1 cellular context compared by ENCODE assay signal in the genomic region with DNA sequence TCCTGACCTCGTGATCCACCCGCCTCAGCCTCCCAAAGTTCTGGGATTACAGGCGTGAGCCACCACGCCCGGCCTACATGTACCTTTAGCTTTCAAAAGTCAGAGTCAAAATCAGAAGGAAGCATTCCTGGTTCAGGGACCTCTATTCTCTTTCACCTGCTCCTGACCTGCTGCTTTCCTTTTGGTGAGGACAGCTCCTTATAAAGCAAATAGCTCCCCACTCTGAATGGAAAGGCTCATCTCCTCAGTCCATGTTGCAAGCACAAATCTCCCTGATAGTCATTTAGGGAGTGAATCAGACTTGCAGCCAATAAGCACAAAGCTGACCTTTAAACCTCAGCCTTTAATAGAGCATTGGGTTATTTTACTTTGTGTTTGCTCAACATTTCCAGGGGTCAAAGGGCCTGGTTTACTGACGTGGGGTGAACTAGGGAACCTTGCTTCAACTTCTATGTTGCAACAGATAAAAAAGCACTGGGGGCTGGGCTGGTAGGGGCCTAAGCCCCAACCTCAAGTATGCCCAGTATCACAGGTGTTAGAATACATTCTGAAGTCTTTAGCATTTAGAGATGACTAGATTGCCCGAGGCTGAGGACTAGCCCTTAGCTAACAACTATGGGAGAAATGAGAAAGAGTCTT.
TF ChIP-seq lines count a peak whose summit lies in the region.

No MANE protein-coding gene starts in this region.

TF ChIP-seq in HepG2, 621 proteins besides CTCF, POLR2A, EP300 and RAD21 (continues in another document):
- peak; percentile 95 for TF ChIP-seq ZFP90 (CRISPR knock-in tag; IDR thresholded peaks at IDR 0.05; ENCODE audit: borderline replicate concordance)
- TF ChIP-seq, protein P1, sequence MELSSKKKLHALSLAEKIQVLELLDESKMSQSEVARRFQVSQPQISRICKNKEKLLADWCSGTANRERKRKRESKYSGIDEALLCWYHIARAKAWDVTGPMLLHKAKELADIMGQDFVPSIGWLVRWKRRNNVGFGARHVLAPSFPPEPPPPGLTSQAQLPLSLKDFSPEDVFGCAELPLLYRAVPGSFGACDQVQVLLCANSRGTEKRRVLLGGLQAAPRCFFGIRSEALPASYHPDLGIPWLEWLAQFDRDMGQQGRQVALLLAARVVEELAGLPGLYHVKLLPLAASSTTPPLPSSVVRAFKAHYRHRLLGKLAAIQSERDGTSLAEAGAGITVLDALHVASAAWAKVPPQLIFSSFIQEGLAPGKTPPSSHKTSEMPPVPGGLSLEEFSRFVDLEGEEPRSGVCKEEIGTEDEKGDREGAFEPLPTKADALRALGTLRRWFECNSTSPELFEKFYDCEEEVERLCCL (CRISPR knock-in tag; IDR thresholded peaks at IDR 0.05; ENCODE audit: borderline replicate concordance) = no peak
- TF ChIP-seq, protein P2, sequence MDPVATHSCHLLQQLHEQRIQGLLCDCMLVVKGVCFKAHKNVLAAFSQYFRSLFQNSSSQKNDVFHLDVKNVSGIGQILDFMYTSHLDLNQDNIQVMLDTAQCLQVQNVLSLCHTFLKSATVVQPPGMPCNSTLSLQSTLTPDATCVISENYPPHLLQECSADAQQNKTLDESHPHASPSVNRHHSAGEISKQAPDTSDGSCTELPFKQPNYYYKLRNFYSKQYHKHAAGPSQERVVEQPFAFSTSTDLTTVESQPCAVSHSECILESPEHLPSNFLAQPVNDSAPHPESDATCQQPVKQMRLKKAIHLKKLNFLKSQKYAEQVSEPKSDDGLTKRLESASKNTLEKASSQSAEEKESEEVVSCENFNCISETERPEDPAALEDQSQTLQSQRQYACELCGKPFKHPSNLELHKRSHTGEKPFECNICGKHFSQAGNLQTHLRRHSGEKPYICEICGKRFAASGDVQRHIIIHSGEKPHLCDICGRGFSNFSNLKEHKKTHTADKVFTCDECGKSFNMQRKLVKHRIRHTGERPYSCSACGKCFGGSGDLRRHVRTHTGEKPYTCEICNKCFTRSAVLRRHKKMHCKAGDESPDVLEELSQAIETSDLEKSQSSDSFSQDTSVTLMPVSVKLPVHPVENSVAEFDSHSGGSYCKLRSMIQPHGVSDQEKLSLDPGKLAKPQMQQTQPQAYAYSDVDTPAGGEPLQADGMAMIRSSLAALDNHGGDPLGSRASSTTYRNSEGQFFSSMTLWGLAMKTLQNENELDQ (CRISPR knock-in tag; IDR thresholded peaks at IDR 0.05; ENCODE audit: borderline replicate concordance) = no peak
- TF ChIP-seq HNRNPL (IDR thresholded peaks at IDR 0.05; ENCODE audit: low read depth, low read length) = no peak
- TF ChIP-seq NCOR1 (IDR thresholded peaks at IDR 0.05; ENCODE audit: borderline replicate concordance, low read length) = peak; percentile 99
- TF ChIP-seq, protein P3, sequence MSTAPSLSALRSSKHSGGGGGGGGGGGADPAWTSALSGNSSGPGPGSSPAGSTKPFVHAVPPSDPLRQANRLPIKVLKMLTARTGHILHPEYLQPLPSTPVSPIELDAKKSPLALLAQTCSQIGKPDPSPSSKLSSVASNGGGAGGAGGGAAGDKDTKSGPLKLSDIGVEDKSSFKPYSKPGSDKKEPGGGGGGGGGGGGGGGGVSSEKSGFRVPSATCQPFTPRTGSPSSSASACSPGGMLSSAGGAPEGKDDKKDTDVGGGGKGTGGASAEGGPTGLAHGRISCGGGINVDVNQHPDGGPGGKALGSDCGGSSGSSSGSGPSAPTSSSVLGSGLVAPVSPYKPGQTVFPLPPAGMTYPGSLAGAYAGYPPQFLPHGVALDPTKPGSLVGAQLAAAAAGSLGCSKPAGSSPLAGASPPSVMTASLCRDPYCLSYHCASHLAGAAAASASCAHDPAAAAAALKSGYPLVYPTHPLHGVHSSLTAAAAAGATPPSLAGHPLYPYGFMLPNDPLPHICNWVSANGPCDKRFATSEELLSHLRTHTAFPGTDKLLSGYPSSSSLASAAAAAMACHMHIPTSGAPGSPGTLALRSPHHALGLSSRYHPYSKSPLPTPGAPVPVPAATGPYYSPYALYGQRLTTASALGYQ (CRISPR knock-in tag; IDR thresholded peaks at IDR 0.05) = peak; percentile 97
- no peak for TF ChIP-seq ZNF510 (CRISPR knock-in tag; IDR thresholded peaks at IDR 0.05; ENCODE audit: low read depth)
- TF ChIP-seq, protein P4, sequence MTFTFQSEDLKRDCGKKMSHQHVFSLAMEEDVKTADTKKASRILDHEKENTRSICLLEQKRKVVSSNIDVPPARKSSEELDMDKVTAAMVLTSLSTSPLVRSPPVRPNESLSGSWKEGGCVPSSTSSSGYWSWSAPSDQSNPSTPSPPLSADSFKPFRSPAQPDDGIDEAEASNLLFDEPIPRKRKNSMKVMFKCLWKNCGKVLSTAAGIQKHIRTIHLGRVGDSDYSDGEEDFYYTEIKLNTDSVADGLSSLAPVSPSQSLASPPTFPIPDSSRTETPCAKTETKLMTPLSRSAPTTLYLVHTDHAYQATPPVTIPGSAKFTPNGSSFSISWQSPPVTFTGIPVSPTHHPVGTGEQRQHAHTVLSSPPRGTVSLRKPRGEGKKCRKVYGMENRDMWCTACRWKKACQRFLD (CRISPR knock-in tag; IDR thresholded peaks at IDR 0.05; ENCODE audit: borderline replicate concordance) = no peak; the same call in 1 of the 2 replicates
- TF ChIP-seq, protein P5, sequence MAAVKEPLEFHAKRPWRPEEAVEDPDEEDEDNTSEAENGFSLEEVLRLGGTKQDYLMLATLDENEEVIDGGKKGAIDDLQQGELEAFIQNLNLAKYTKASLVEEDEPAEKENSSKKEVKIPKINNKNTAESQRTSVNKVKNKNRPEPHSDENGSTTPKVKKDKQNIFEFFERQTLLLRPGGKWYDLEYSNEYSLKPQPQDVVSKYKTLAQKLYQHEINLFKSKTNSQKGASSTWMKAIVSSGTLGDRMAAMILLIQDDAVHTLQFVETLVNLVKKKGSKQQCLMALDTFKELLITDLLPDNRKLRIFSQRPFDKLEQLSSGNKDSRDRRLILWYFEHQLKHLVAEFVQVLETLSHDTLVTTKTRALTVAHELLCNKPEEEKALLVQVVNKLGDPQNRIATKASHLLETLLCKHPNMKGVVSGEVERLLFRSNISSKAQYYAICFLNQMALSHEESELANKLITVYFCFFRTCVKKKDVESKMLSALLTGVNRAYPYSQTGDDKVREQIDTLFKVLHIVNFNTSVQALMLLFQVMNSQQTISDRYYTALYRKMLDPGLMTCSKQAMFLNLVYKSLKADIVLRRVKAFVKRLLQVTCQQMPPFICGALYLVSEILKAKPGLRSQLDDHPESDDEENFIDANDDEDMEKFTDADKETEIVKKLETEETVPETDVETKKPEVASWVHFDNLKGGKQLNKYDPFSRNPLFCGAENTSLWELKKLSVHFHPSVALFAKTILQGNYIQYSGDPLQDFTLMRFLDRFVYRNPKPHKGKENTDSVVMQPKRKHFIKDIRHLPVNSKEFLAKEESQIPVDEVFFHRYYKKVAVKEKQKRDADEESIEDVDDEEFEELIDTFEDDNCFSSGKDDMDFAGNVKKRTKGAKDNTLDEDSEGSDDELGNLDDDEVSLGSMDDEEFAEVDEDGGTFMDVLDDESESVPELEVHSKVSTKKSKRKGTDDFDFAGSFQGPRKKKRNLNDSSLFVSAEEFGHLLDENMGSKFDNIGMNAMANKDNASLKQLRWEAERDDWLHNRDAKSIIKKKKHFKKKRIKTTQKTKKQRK (IDR thresholded peaks at IDR 0.05; ENCODE audit: low read length) = no peak
- TF ChIP-seq, protein P6, sequence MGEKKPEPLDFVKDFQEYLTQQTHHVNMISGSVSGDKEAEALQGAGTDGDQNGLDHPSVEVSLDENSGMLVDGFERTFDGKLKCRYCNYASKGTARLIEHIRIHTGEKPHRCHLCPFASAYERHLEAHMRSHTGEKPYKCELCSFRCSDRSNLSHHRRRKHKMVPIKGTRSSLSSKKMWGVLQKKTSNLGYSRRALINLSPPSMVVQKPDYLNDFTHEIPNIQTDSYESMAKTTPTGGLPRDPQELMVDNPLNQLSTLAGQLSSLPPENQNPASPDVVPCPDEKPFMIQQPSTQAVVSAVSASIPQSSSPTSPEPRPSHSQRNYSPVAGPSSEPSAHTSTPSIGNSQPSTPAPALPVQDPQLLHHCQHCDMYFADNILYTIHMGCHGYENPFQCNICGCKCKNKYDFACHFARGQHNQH (CRISPR knock-in tag; IDR thresholded peaks at IDR 0.05) = peak; percentile 40; the same call in 1 of the 2 replicates
- no peak for TF ChIP-seq ARHGAP35 (CRISPR knock-in tag; IDR thresholded peaks at IDR 0.05; ENCODE audit: borderline replicate concordance)
- TF ChIP-seq SIX4 (CRISPR knock-in tag; IDR thresholded peaks at IDR 0.05) = peak; percentile 77; the same call in 1 of the 2 replicates
- TF ChIP-seq ZNF468 (CRISPR knock-in tag; IDR thresholded peaks at IDR 0.05) = no peak
- peak; percentile 97 for TF ChIP-seq ZMYM4 (CRISPR knock-in tag; IDR thresholded peaks at IDR 0.05)
- TF ChIP-seq ZNF530 (CRISPR knock-in tag; IDR thresholded peaks at IDR 0.05; ENCODE audit: low read depth) = no peak
- TF ChIP-seq, protein P7, sequence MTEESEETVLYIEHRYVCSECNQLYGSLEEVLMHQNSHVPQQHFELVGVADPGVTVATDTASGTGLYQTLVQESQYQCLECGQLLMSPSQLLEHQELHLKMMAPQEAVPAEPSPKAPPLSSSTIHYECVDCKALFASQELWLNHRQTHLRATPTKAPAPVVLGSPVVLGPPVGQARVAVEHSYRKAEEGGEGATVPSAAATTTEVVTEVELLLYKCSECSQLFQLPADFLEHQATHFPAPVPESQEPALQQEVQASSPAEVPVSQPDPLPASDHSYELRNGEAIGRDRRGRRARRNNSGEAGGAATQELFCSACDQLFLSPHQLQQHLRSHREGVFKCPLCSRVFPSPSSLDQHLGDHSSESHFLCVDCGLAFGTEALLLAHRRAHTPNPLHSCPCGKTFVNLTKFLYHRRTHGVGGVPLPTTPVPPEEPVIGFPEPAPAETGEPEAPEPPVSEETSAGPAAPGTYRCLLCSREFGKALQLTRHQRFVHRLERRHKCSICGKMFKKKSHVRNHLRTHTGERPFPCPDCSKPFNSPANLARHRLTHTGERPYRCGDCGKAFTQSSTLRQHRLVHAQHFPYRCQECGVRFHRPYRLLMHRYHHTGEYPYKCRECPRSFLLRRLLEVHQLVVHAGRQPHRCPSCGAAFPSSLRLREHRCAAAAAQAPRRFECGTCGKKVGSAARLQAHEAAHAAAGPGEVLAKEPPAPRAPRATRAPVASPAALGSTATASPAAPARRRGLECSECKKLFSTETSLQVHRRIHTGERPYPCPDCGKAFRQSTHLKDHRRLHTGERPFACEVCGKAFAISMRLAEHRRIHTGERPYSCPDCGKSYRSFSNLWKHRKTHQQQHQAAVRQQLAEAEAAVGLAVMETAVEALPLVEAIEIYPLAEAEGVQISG (CRISPR knock-in tag; IDR thresholded peaks at IDR 0.05) = peak; percentile 73
- TF ChIP-seq SRSF4 (IDR thresholded peaks at IDR 0.05; ENCODE audit: low read depth, low read length, poor library complexity, severe bottlenecking) = no peak
- no peak for TF ChIP-seq MTA1 (CRISPR knock-in tag; IDR thresholded peaks at IDR 0.05; ENCODE audit: borderline replicate concordance)
- TF ChIP-seq KLF16 (CRISPR knock-in tag; IDR thresholded peaks at IDR 0.05) = peak in 1 of 2 experiments; percentile 94; a peak in 2 of 4 replicates
- TF ChIP-seq MAFG (CRISPR knock-in tag; IDR thresholded peaks at IDR 0.05) = no peak
- TF ChIP-seq KMT2B (CRISPR knock-in tag; IDR thresholded peaks at IDR 0.05) = peak; percentile 47; the same call in 1 of the 2 replicates
- no peak for TF ChIP-seq ZSCAN22 (CRISPR knock-in tag; IDR thresholded peaks at IDR 0.05)
- TF ChIP-seq, protein P8, sequence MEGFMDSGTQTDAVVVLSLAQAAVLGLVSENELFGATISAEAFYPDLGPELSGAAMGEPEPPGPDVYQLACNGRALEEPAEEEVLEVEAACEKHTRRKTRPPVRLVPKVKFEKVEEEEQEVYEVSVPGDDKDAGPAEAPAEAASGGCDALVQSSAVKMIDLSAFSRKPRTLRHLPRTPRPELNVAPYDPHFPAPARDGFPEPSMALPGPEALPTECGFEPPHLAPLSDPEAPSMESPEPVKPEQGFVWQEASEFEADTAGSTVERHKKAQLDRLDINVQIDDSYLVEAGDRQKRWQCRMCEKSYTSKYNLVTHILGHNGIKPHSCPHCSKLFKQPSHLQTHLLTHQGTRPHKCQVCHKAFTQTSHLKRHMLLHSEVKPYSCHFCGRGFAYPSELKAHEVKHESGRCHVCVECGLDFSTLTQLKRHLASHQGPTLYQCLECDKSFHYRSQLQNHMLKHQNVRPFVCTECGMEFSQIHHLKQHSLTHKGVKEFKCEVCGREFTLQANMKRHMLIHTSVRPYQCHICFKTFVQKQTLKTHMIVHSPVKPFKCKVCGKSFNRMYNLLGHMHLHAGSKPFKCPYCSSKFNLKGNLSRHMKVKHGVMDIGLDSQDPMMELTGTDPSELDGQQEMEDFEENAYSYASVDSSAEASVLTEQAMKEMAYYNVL (CRISPR knock-in tag; IDR thresholded peaks at IDR 0.05; ENCODE audit: borderline replicate concordance) = peak; percentile 67; the same call in 1 of the 2 replicates
- TF ChIP-seq TEAD2 (CRISPR knock-in tag; IDR thresholded peaks at IDR 0.05) = no peak
- TF ChIP-seq TAF1 (CRISPR knock-in tag; IDR thresholded peaks at IDR 0.05) = peak; percentile 63; the same call in 1 of the 2 replicates
- no peak for TF ChIP-seq SIN3A (IDR thresholded peaks at IDR 0.05; ENCODE audit: borderline replicate concordance, low read depth, low read length)
- TF ChIP-seq, protein P9, sequence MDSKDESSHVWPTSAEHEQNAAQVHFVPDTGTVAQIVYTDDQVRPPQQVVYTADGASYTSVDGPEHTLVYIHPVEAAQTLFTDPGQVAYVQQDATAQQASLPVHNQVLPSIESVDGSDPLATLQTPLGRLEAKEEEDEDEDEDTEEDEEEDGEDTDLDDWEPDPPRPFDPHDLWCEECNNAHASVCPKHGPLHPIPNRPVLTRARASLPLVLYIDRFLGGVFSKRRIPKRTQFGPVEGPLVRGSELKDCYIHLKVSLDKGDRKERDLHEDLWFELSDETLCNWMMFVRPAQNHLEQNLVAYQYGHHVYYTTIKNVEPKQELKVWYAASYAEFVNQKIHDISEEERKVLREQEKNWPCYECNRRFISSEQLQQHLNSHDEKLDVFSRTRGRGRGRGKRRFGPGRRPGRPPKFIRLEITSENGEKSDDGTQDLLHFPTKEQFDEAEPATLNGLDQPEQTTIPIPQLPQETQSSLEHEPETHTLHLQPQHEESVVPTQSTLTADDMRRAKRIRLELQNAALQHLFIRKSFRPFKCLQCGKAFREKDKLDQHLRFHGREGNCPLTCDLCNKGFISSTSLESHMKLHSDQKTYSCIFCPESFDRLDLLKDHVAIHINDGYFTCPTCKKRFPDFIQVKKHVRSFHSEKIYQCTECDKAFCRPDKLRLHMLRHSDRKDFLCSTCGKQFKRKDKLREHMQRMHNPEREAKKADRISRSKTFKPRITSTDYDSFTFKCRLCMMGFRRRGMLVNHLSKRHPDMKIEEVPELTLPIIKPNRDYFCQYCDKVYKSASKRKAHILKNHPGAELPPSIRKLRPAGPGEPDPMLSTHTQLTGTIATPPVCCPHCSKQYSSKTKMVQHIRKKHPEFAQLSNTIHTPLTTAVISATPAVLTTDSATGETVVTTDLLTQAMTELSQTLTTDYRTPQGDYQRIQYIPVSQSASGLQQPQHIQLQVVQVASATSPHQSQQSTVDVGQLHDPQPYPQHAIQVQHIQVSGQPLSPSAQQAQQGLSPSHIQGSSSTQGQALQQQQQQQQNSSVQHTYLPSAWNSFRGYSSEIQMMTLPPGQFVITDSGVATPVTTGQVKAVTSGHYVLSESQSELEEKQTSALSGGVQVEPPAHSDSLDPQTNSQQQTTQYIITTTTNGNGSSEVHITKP (CRISPR knock-in tag; IDR thresholded peaks at IDR 0.05; ENCODE audit: low read depth) = peak; percentile 79; the same call in 1 of the 2 replicates
- 0 out of 2 replicates have a peak, but pooled peaks have one; percentile 56 for TF ChIP-seq NFKBIZ (CRISPR knock-in tag; IDR thresholded peaks at IDR 0.05)
- no peak for TF ChIP-seq RFX1 (IDR thresholded peaks at IDR 0.05)
- no peak for TF ChIP-seq ZNF839 (CRISPR knock-in tag; IDR thresholded peaks at IDR 0.05; ENCODE audit: borderline replicate concordance)
- TF ChIP-seq ZNF331 (CRISPR knock-in tag; IDR thresholded peaks at IDR 0.05) = peak; percentile 83; the same call in 1 of the 2 replicates
